30 cellular contexts compared by ENCODE assay signal in genomic region chr15:63831041-63831440, GRCh38. TPM values are rescaled to one million over a fixed set of nuclear protein-coding genes. Genes with fewer than 3 reads are reported as not detected.
DNase-seq lines count a peak whose midpoint lies in the region; ATAC-seq, FAIRE-seq and TF ChIP-seq lines count a peak whose summit lies in the region.
"Had no signal": no experiment of that assay in that cellular context is flagged by ENCODE, and none has a peak within 500 bp of the region (broad histone marks: within the 10 kb centered on the region; RNA-seq: fewer than 3 reads in every experiment).

No MANE protein-coding gene starts in this region.

- no peak overlapping the region for H4K8ac ChIP-seq in trophoblast cell (ENCODE audit: low read depth, low read length)

- H2BK12ac ChIP-seq in trophoblast cell (ENCODE audit: low read length) = no peak overlapping the region

- H3K4me3 Mint-ChIP-seq in activated CD8-positive, alpha-beta T cell treated with anti-CD3 and anti-CD28 coated beads for 36 hours = peak overlapping the region; percentile 1
- no peak overlapping the region for H3K4me3 Mint-ChIP-seq in activated CD8-positive, alpha-beta T cell treated with anti-CD3 and anti-CD28 coated beads, Interleukin-2, amount 10 ng/mL, durations not matched to agents 7 days and 5 days
- H3K4me3 Mint-ChIP-seq: H9, WTC11 had no signal

- H3K79me1 ChIP-seq in trophoblast cell (ENCODE audit: low read length) = peaks cover 15% of the 10 kb centered on the region

- no peak for DNase-seq in activated CD8-positive, alpha-beta T cell treated with anti-CD3 and anti-CD28 coated beads for 36 hours
- DNase-seq in activated CD8-positive, alpha-beta T cell treated with anti-CD3 and anti-CD28 coated beads, Interleukin-2, amount 10 ng/mL, durations not matched to agents 7 days and 5 days = no peak
- no peak for DNase-seq in Karpas-422
- DNase-seq in K562 (ENCODE audit: extremely low read depth in 1 of 4, low spot score in 3 of 4) = no peak
- peak; percentile 39 to 75 for DNase-seq in trophoblast cell
- no peak for DNase-seq in left ventricle myocardium inferior
- no peak for DNase-seq in H4 (ENCODE audit: low spot score)
- DNase-seq: activated CD8-positive, alpha-beta memory T cell treated with anti-CD3 and anti-CD28 coated beads for 24 hours; BE2C; brain microvascular endothelial cell; effector memory CD4-positive, alpha-beta T cell; foreskin melanocyte; H9; MG63; NCI-H1417; NCI-H2107; NCI-H510A treated with DMSO at 0.1 percent for 48 hours; retina; spleen; stimulated activated CD4-positive, alpha-beta T cell treated with anti-CD3 and anti-CD28 coated beads, Interleukin-4, amount 100 ng/mL, for 1 hour; stomach; T1000 had no signal

- H3K9ac ChIP-seq in Karpas-422 (ENCODE audit: low read length) (no peak overlapping the region), K562 (ENCODE audit: insufficient read depth in 1 of 2, low read depth in 2 of 2, low read length in 2 of 2) (peak overlapping the region in 1 of 2 experiments; percentile 10; a peak in 1 of 4 replicates), trophoblast cell (ENCODE audit: low read length) (no peak overlapping the region)

- H3K14ac ChIP-seq in trophoblast cell (ENCODE audit: low read length) = no peak overlapping the region

- no peak overlapping the region for H3K23ac ChIP-seq in trophoblast cell (ENCODE audit: low read length)

- H3K4me1 ChIP-seq in Karpas-422 (ENCODE audit: low read length) (peaks cover 57% of the 10 kb centered on the region), K562 (replicated peaks in 1 of 2; ENCODE audit: control insufficient read depth in 2 of 2, insufficient read depth in 2 of 2, low read length in 2 of 2) (peaks cover 27 to 43% of the 10 kb centered on the region in 2 experiments), trophoblast cell (ENCODE audit: control insufficient read depth in 1 of 2, insufficient read depth in 2 of 2, low read length in 2 of 2) (peaks cover 3 to 6% of the 10 kb centered on the region in 2 experiments), left ventricle myocardium inferior (peaks cover 76% of the 10 kb centered on the region)
- H3K4me1 ChIP-seq: BE2C had no signal

- no peak overlapping the region for H2BK120ac ChIP-seq in trophoblast cell (ENCODE audit: insufficient read depth, low read length, poor library complexity)

- BruUV-seq in K562 (replicated peaks; lab: Mats Ljungman, UMichigan) = no TSS peak

- H2BK5ac ChIP-seq in trophoblast cell (ENCODE audit: low read depth, low read length, poor library complexity) = no peak overlapping the region

- no peaks in the 10 kb centered on the region for H3K9me2 ChIP-seq in Karpas-422 (replicated peaks; ENCODE audit: insufficient read depth, low read length)

- H3K79me2 ChIP-seq in Karpas-422 (ENCODE audit: low read length) = peaks cover 74% of the 10 kb centered on the region
- H3K79me2 ChIP-seq in K562 (ENCODE audit: control insufficient read depth, insufficient read depth, low read length) = peaks cover 76% of the 10 kb centered on the region
- H3K79me2 ChIP-seq in trophoblast cell (ENCODE audit: control insufficient read depth, insufficient read depth, low read length, poor library complexity) = peaks cover 24% of the 10 kb centered on the region

- H4K12ac ChIP-seq in trophoblast cell (ENCODE audit: low read depth, low read length) = no peak overlapping the region

- intact Hi-C loops in activated CD8-positive, alpha-beta T cell treated with anti-CD3 and anti-CD28 coated beads for 36 hours (cut with micrococcal nuclease) = loop anchor here (5.0 kb wide), 1 partner anchor 61 kb away; no protein-coding TSS in a partner anchor
- intact Hi-C loops in K562 (cut with micrococcal nuclease) = no loop called here
- intact Hi-C loops in left ventricle myocardium inferior (cut with micrococcal nuclease) = loop anchor here (10.0 kb wide), 1 partner anchor 214 kb away; the partner anchor contains the start of gene DAPK2

- WGBS in K562 (ENCODE audit: insufficient coverage, low coverage, missing lambda C conversion rate) = 46% methylated on average over 3 of the region's 3 CpGs
- no CpG with 5 or more reads among the region's 3 CpGs for WGBS in trophoblast cell (ENCODE audit: extremely low coverage, insufficient coverage, insufficient read length)

- CTCF ChIA-PET in activated CD8-positive, alpha-beta T cell treated with anti-CD3 and anti-CD28 coated beads for 36 hours (lab: Charles Lee) = interaction anchor here (0.6 to 1.6 kb wide), 4 partner anchors 12 to 216 kb away, joined by 3 to 4 read pairs (median 4); no protein-coding TSS in a partner anchor
- CTCF ChIA-PET in activated CD8-positive, alpha-beta T cell treated with anti-CD3 and anti-CD28 coated beads, Interleukin-2, amount 10 ng/mL, durations not matched to agents 7 days and 5 days (lab: Charles Lee) = interaction anchor here (0.8 to 3.2 kb wide), 7 partner anchors 12 to 237 kb away, joined by 4 to 12 read pairs (median 8); partner anchors contain the start of gene DAPK2
- CTCF ChIA-PET in K562 (lab: Yijun Ruan, JAX; ENCODE audit: low intra/inter-chr PET ratio) = no interaction called here

- H3K27me3 ChIP-seq in Karpas-422 (ENCODE audit: low read length) = no peaks in the 10 kb centered on the region
- no peaks in the 10 kb centered on the region for H3K27me3 ChIP-seq in K562 (ENCODE audit: control insufficient read depth in 2 of 2, insufficient read depth in 2 of 2, low read length in 2 of 2)
- no peaks in the 10 kb centered on the region for H3K27me3 ChIP-seq in trophoblast cell (ENCODE audit: insufficient read depth, low read length)
- no peaks in the 10 kb centered on the region for H3K27me3 ChIP-seq in left ventricle myocardium inferior (ENCODE audit: low read depth)
- H3K27me3 ChIP-seq: BE2C, brain microvascular endothelial cell, MG63, SJSA1, spleen, stomach, tibial nerve had no signal

- H3K36me3 Mint-ChIP-seq in activated CD8-positive, alpha-beta T cell treated with anti-CD3 and anti-CD28 coated beads for 36 hours (ENCODE audit: low read depth) = peaks cover 11% of the 10 kb centered on the region
- H3K36me3 Mint-ChIP-seq in activated CD8-positive, alpha-beta T cell treated with anti-CD3 and anti-CD28 coated beads, Interleukin-2, amount 10 ng/mL, durations not matched to agents 7 days and 5 days (ENCODE audit: low read depth) = peaks cover 8% of the 10 kb centered on the region
- H3K36me3 Mint-ChIP-seq: WTC11 had no signal

- in situ Hi-C loops in K562 (cut with MboI) = no loop called here

- no peak for TF ChIP-seq CTCF in activated CD8-positive, alpha-beta T cell treated with anti-CD3 and anti-CD28 coated beads for 36 hours (IDR thresholded peaks at IDR 0.05)
- TF ChIP-seq CTCF in K562 (IDR thresholded peaks at IDR 0.05 in 2 of 3, conservative IDR thresholded peaks at IDR 0.05 in 1 of 3; ENCODE audit: insufficient read depth in 2 of 3, low read depth in 1 of 3, low read length in 3 of 3) (no peak), left ventricle myocardium inferior (IDR thresholded peaks at IDR 0.05; ENCODE audit: borderline replicate concordance) (no peak)

- H3K27ac ChIP-seq in Karpas-422 (ENCODE audit: low read length) = peak overlapping the region; percentile 79
- H3K27ac ChIP-seq in K562 (ENCODE audit: extremely low read depth, low read depth, low read length) = no peak overlapping the region
- H3K27ac ChIP-seq in trophoblast cell (ENCODE audit: low read depth, low read length) = no peak overlapping the region
- H3K27ac ChIP-seq in left ventricle myocardium inferior (replicated peaks) = no peak overlapping the region
- H3K27ac ChIP-seq: A549, brain microvascular endothelial cell, SJSA1, stomach, tibial nerve had no signal

- no peaks in the 10 kb centered on the region for H3K9me1 ChIP-seq in K562 (ENCODE audit: control insufficient read depth, insufficient read depth, low read length)

- H3K4me3 ChIP-seq in Karpas-422 (ENCODE audit: low read length) = peak overlapping the region; percentile 76
- no peak overlapping the region for H3K4me3 ChIP-seq in K562
- no peak overlapping the region for H3K4me3 ChIP-seq in trophoblast cell (ENCODE audit: low read depth, low read length)
- H3K4me3 ChIP-seq in left ventricle myocardium inferior = no peak overlapping the region
- H3K4me3 ChIP-seq: A549, MG63, SJSA1, spleen, stomach, tibial nerve had no signal

- H3K4ac ChIP-seq in trophoblast cell (ENCODE audit: low read depth, low read length) = peak overlapping the region; percentile 0

- peak overlapping the region; percentile 75 for H3K4me2 ChIP-seq in Karpas-422 (ENCODE audit: low read depth, low read length, poor library complexity, severe bottlenecking)
- H3K4me2 ChIP-seq in K562 (ENCODE audit: insufficient read depth, low read length) = no peak overlapping the region; the same call in 1 of the 2 replicates
- H3K4me2 ChIP-seq in trophoblast cell (ENCODE audit: low read length) = no peak overlapping the region
- H3K4me2 ChIP-seq: A549 had no signal

- H3K36me3 ChIP-seq in Karpas-422 (ENCODE audit: insufficient read depth, low read length) (no peaks in the 10 kb centered on the region), K562 (ENCODE audit: control insufficient read depth, insufficient read depth, low read length) (peaks cover 13% of the 10 kb centered on the region; the same call in 2 of the 3 replicates), trophoblast cell (ENCODE audit: control insufficient read depth in 1 of 2, insufficient read depth in 2 of 2, low read length in 2 of 2) (no peaks in the 10 kb centered on the region), left ventricle myocardium inferior (no peaks in the 10 kb centered on the region)
- H3K36me3 ChIP-seq: brain microvascular endothelial cell, spleen, stomach, tibial nerve had no signal

- H2AFZ ChIP-seq in Karpas-422 (ENCODE audit: low read length) = no peak overlapping the region
- no peak overlapping the region for H2AFZ ChIP-seq in K562 (ENCODE audit: low read depth, low read length)
- H2AFZ ChIP-seq in trophoblast cell (ENCODE audit: insufficient read depth, low read length, poor library complexity) = no peak overlapping the region

- no peak for FAIRE-seq in K562 (lab: Jason Lieb, UNC)
- FAIRE-seq: A549, D721Med had no signal

- no peak for ATAC-seq in activated CD8-positive, alpha-beta T cell treated with anti-CD3 and anti-CD28 coated beads for 36 hours
- no peak for ATAC-seq in activated CD8-positive, alpha-beta T cell treated with anti-CD3 and anti-CD28 coated beads, Interleukin-2, amount 10 ng/mL, durations not matched to agents 7 days and 5 days
- no peak for ATAC-seq in K562
- ATAC-seq in GM21737 (IDR thresholded peaks at IDR 0.05; ENCODE audit: unreplicated experiment) = no peak
- ATAC-seq: A549, esophagus mucosa, WTC11 had no signal

- peaks cover 61% of the 10 kb centered on the region for H3K4me1 Mint-ChIP-seq in activated CD8-positive, alpha-beta T cell treated with anti-CD3 and anti-CD28 coated beads for 36 hours (ENCODE audit: low read depth)
- H3K4me1 Mint-ChIP-seq in activated CD8-positive, alpha-beta T cell treated with anti-CD3 and anti-CD28 coated beads, Interleukin-2, amount 10 ng/mL, durations not matched to agents 7 days and 5 days (ENCODE audit: low read depth) = peaks cover 59% of the 10 kb centered on the region

- H3K27ac Mint-ChIP-seq in activated CD8-positive, alpha-beta T cell treated with anti-CD3 and anti-CD28 coated beads for 36 hours = peak overlapping the region; percentile 49
- no peak overlapping the region for H3K27ac Mint-ChIP-seq in activated CD8-positive, alpha-beta T cell treated with anti-CD3 and anti-CD28 coated beads, Interleukin-2, amount 10 ng/mL, durations not matched to agents 7 days and 5 days
- H3K27ac Mint-ChIP-seq: activated T-helper 2 cell treated with anti-CD3 and anti-CD28 coated beads, Interferon-gamma antibody, Interleukin-2, Interleukin-4, amounts not matched to agents 10 μg/mL and 5 μg/mL and 100 μg/mL, durations not matched to agents 14 hours and 24 hours and 36 hours; H9; WTC11 had no signal

- H2AK5ac ChIP-seq in trophoblast cell (ENCODE audit: low read length) = no peak overlapping the region

- H3K18ac ChIP-seq in trophoblast cell (ENCODE audit: low read length) = no peak overlapping the region

- H4K20me1 ChIP-seq in Karpas-422 (ENCODE audit: insufficient read depth, low read depth, low read length) (no peaks in the 10 kb centered on the region; the same call in 1 of the 2 replicates), K562 (replicated peaks; ENCODE audit: control insufficient read depth, insufficient read depth, low read length) (no peaks in the 10 kb centered on the region; the same call in 1 of the 2 replicates)

- H4K91ac ChIP-seq in trophoblast cell (ENCODE audit: low read depth, low read length) = no peak overlapping the region

- no peaks in the 10 kb centered on the region for H3K9me3 Mint-ChIP-seq in activated CD8-positive, alpha-beta T cell treated with anti-CD3 and anti-CD28 coated beads for 36 hours
- H3K9me3 Mint-ChIP-seq in activated CD8-positive, alpha-beta T cell treated with anti-CD3 and anti-CD28 coated beads, Interleukin-2, amount 10 ng/mL, durations not matched to agents 7 days and 5 days (ENCODE audit: insufficient read depth) = no peaks in the 10 kb centered on the region
- H3K9me3 Mint-ChIP-seq: activated T-helper 2 cell treated with anti-CD3 and anti-CD28 coated beads, Interferon-gamma antibody, Interleukin-2, Interleukin-4, amounts not matched to agents 10 μg/mL and 5 μg/mL and 100 μg/mL, durations not matched to agents 14 hours and 24 hours and 36 hours; H9; WTC11 had no signal

- no peaks in the 10 kb centered on the region for H3K9me3 ChIP-seq in Karpas-422 (ENCODE audit: low read length)
- no peaks in the 10 kb centered on the region for H3K9me3 ChIP-seq in K562 (replicated peaks; ENCODE audit: control insufficient read depth, insufficient read depth, low read depth, low read length)
- H3K9me3 ChIP-seq in trophoblast cell (ENCODE audit: insufficient read depth, low read depth, low read length) = no peaks in the 10 kb centered on the region
- H3K9me3 ChIP-seq in left ventricle myocardium inferior (replicated peaks) = no peaks in the 10 kb centered on the region
- H3K9me3 ChIP-seq: A549, BE2C, MG63, SJSA1, spleen, stomach, tibial nerve had no signal

- no peak for TF ChIP-seq POLR2A in K562 (conservative IDR thresholded peaks at IDR 0.05)

- TF ChIP-seq RAD21 in K562 (CRISPR knock-in tag; conservative IDR thresholded peaks at IDR 0.05 in 1 of 2, IDR thresholded peaks at IDR 0.05 in 1 of 2) = no peak

- no peak for TF ChIP-seq EP300 in K562 (IDR thresholded peaks at IDR 0.05; ENCODE audit: low read length)

- no peaks in the 10 kb centered on the region for H3K27me3 Mint-ChIP-seq in activated CD8-positive, alpha-beta T cell treated with anti-CD3 and anti-CD28 coated beads for 36 hours
- H3K27me3 Mint-ChIP-seq in activated CD8-positive, alpha-beta T cell treated with anti-CD3 and anti-CD28 coated beads, Interleukin-2, amount 10 ng/mL, durations not matched to agents 7 days and 5 days (ENCODE audit: low read depth) = no peaks in the 10 kb centered on the region

- POLR2A ChIA-PET in activated CD8-positive, alpha-beta T cell treated with anti-CD3 and anti-CD28 coated beads for 36 hours (lab: Charles Lee) = no interaction called here
- POLR2A ChIA-PET in activated CD8-positive, alpha-beta T cell treated with anti-CD3 and anti-CD28 coated beads, Interleukin-2, amount 10 ng/mL, durations not matched to agents 7 days and 5 days (lab: Charles Lee) = interaction anchor here (0.8 kb wide), 1 partner anchor 262 kb away, joined by 4 read pairs; the partner anchor contains the start of gene CIAO2A
- POLR2A ChIA-PET in K562 (lab: Yijun Ruan, JAX) = interaction anchor here (0.6 to 1.4 kb wide), 4 partner anchors 9 to 111 kb away, joined by 3 to 4 read pairs (median 3); no protein-coding TSS in a partner anchor

RNA-seq across cellular contexts. Expression of gene HERC1, which starts 2.7 kb away (rescaled TPM):
- 10 to 100 TPM; 56.7 to 70.5 TPM for total RNA-seq in activated CD8-positive, alpha-beta T cell treated with anti-CD3 and anti-CD28 coated beads for 36 hours
- 10 to 100 TPM; 89.8 to 96.0 TPM for total RNA-seq in activated CD8-positive, alpha-beta T cell treated with anti-CD3 and anti-CD28 coated beads, Interleukin-2, amount 10 ng/mL, durations not matched to agents 7 days and 5 days
- 134 and 151 TPM in 2 replicates for total RNA-seq in Karpas-422 (2014; rRNA removed; shearing (Covaris generic); ENCODE audit: low replicate concordance)
- total RNA-seq in K562 (2011; cell fraction: chromatin; rRNA removed; ENCODE audit: low replicate concordance) = 151 and 399 TPM in 2 replicates
- total RNA-seq in K562 (2011; cell fraction: nucleolus; rRNA removed) = 94.9 and 123 TPM in 2 replicates
- total RNA-seq in K562 (2011; cell fraction: nucleoplasm; rRNA removed) = 139 and 141 TPM in 2 replicates
- total RNA-seq in K562 (2014; rRNA removed) = 91.9 and 93.1 TPM in 2 replicates
- 79.2 and 88.1 TPM in 2 replicates for total RNA-seq in K562 (2014; rRNA removed; fragmentation: Illumina TruSeq; extraction: Trizol)
- 90.4 and 92.6 TPM in 2 replicates for total RNA-seq in K562 (2015; rRNA removed; fragmentation: Illumina TruSeq; extraction: Trizol)
- 103 and 108 TPM in 2 replicates for total RNA-seq in K562 (2021)
- 43.9 and 48.3 TPM in 2 replicates for polyA plus RNA-seq in K562 (2011; rRNA removed)
- polyA plus RNA-seq in K562 (2011; cell fraction: cytosol; rRNA removed) = 46.7 and 50.5 TPM in 2 replicates
- polyA plus RNA-seq in K562 (2011; cell fraction: nucleus; rRNA removed) = 125 and 130 TPM in 2 replicates
- polyA plus RNA-seq in K562 (2012) = 68.9 and 92.0 TPM in 2 replicates
- polyA plus RNA-seq in K562 (2014; fragmentation: Illumina TruSeq; extraction: Trizol) = 79.0 and 89.9 TPM in 2 replicates
- 10 to 100 TPM; 24.5 to 42.4 TPM for polyA plus RNA-seq in K562 (2014; fragmentation: Nextera tagmentation; extraction: Ambion mirVana)
- polyA plus RNA-seq in K562 (2014; rRNA removed) = 70.7 and 83.4 TPM in 2 replicates
- polyA minus RNA-seq in K562 (2011; rRNA and poly(A)+ RNA removed) = 115 and 136 TPM in 2 replicates
- polyA minus RNA-seq in K562 (2011; cell fraction: cytosol; rRNA and poly(A)+ RNA removed) = 56.8 and 74.4 TPM in 2 replicates
- 75.0 and 142 TPM in 2 replicates for polyA minus RNA-seq in K562 (2011; cell fraction: nucleus; rRNA and poly(A)+ RNA removed)
- polyA plus RNA-seq in trophoblast cell (2013) = 29.8 and 34.2 TPM in 2 replicates
- 67.6 TPM for total RNA-seq in left ventricle myocardium inferior
- 22.2 and 37.0 TPM in 2 replicates for total RNA-seq in H4 (2014; rRNA removed; shearing (Covaris generic))

Comparison
In these comparisons a context has a peak if more than half of its experiments do, and no peak if none do; other contexts are left out.
1. DNase-seq: peak in trophoblast cell (2 of 2); none in activated CD8-positive, alpha-beta T cell treated with anti-CD3 and anti-CD28 coated beads for 36 hours (single experiment), activated CD8-positive, alpha-beta T cell treated with anti-CD3 and anti-CD28 coated beads, Interleukin-2, amount 10 ng/mL, durations not matched to agents 7 days and 5 days (single experiment), Karpas-422 (single experiment), K562 (0 of 4), left ventricle myocardium inferior (single experiment) and H4 (single experiment).